In genomic region chr15:70219256-70219919, GRCh38 we compare ENCODE assay signal across 16 cellular contexts.
"Had no signal": no experiment of that assay in that cellular context is flagged by ENCODE, and none has a peak within 500 bp of the region (broad histone marks: within the 10 kb centered on the region; RNA-seq: fewer than 3 reads in every experiment).

No MANE protein-coding gene starts in this region.

- H3K36me3 ChIP-seq: breast epithelium, right atrium auricular region, transverse colon, vagina had no signal

- H3K36me3 Mint-ChIP-seq: activated naive CD8-positive, alpha-beta T cell treated with anti-CD3 and anti-CD28 coated beads, Interleukin-2, amount 10 ng/mL, durations not matched to agents 7 days and 5 days; naive thymus-derived CD4-positive, alpha-beta T cell had no signal

- H3K27ac ChIP-seq: breast epithelium, right atrium auricular region, transverse colon, vagina had no signal

- H3K27ac Mint-ChIP-seq: activated naive CD8-positive, alpha-beta T cell treated with anti-CD3 and anti-CD28 coated beads, Interleukin-2, amount 10 ng/mL, durations not matched to agents 7 days and 5 days; naive thymus-derived CD4-positive, alpha-beta T cell; T-helper 1 cell treated with Interleukin-12 subunit alpha and Interleukin-12 subunit beta and Interleukin-4 antibody, amounts not matched to agents 30 μg/mL and 1 μg/mL, for 36 hours had no signal

- H3K9me3 ChIP-seq: breast epithelium, mucosa of descending colon, right atrium auricular region, transverse colon, vagina had no signal

- H3K4me3 ChIP-seq: breast epithelium, mucosa of descending colon, right atrium auricular region, transverse colon, vagina had no signal

- H3K9me3 Mint-ChIP-seq: naive thymus-derived CD4-positive, alpha-beta T cell; T-helper 1 cell treated with Interleukin-12 subunit alpha and Interleukin-12 subunit beta and Interleukin-4 antibody, amounts not matched to agents 30 μg/mL and 1 μg/mL, for 36 hours had no signal

- FAIRE-seq: islet of Langerhans, small intestine had no signal

- H3K4me1 ChIP-seq: breast epithelium, right atrium auricular region, transverse colon, vagina had no signal

- DNase-seq: activated naive CD4-positive, alpha-beta T cell; activated naive CD8-positive, alpha-beta T cell treated with anti-CD3 and anti-CD28 coated beads, Interleukin-2, amount 10 ng/mL, durations not matched to agents 7 days and 5 days; cerebellar nuclear complex; erythroblast; mucosa of descending colon; naive thymus-derived CD4-positive, alpha-beta T cell; small intestine; stimulated activated CD4-positive, alpha-beta T cell treated with anti-CD3 and anti-CD28 coated beads, Interleukin-4, amount 100 ng/mL, for 4 hours; stimulated activated CD8-positive, alpha-beta memory T cell treated with anti-CD3 and anti-CD28 coated beads, Interleukin-4, amount 100 ng/mL, for 48 hours; stimulated activated naive CD4-positive, alpha-beta T cell treated with Interleukin-2 at 50 U/mL for 16 hours; transverse colon had no signal

- H3K4me3 Mint-ChIP-seq: activated naive CD8-positive, alpha-beta T cell treated with anti-CD3 and anti-CD28 coated beads, Interleukin-2, amount 10 ng/mL, durations not matched to agents 7 days and 5 days; naive thymus-derived CD4-positive, alpha-beta T cell; T-helper 1 cell treated with Interleukin-12 subunit alpha and Interleukin-12 subunit beta and Interleukin-4 antibody, amounts not matched to agents 30 μg/mL and 1 μg/mL, for 36 hours had no signal

- H3K27me3 ChIP-seq: breast epithelium, right atrium auricular region, transverse colon, vagina had no signal
